ENCODE assay signal across 8 cellular contexts in genomic region chr11:67317365-67318238, GRCh38. TPM values are rescaled to one million over a fixed set of nuclear protein-coding genes. Genes with fewer than 3 reads are reported as not detected.
DNase-seq lines count a peak whose midpoint lies in the region; ATAC-seq and TF ChIP-seq lines count a peak whose summit lies in the region.

No MANE protein-coding gene starts in this region.

- H3K9me3 ChIP-seq in ascending aorta (no peaks in the 10 kb centered on the region), aorta (ENCODE audit: control insufficient read depth, low read length) (no peaks in the 10 kb centered on the region)

- H3K4me3 ChIP-seq in ascending aorta = peak overlapping the region; percentile 66 to 83
- peak overlapping the region; percentile 85 for H3K4me3 ChIP-seq in rectal smooth muscle tissue (ENCODE audit: low read length)
- H3K4me3 ChIP-seq in aorta (ENCODE audit: low read length in 2 of 2) = peak overlapping the region; percentile 45 to 67

- peak; percentile 94 to 100 (median 97) for TF ChIP-seq CTCF in ascending aorta (IDR thresholded peaks at IDR 0.05)

- DNase-seq in NCI-H187 (lab: John Stamatoyannopoulos, UW) (peak; percentile 90 to 96), T-helper 2 cell (peak; percentile 94 to 97 (median 96)), ascending aorta (ENCODE audit: low spot score in 2 of 2) (peak; percentile 83 to 98), hepatic stellate cell (ENCODE audit: low spot score) (peak; percentile 99), aorta (peak; percentile 97 to 99)

- H3K27ac ChIP-seq in ascending aorta (peak overlapping the region; percentile 80 to 86), rectal smooth muscle tissue (ENCODE audit: low read depth, low read length) (peak overlapping the region; percentile 82), aorta (ENCODE audit: low read depth in 1 of 2, low read length in 2 of 2) (peak overlapping the region in 1 of 2 donors; percentile 64)

- intact Hi-C loops in ascending aorta (cut with DNase I) = loop anchor here (1.0 kb wide), 4 partner anchors 28 to 234 kb away; partner anchors contain the start of genes ANKRD13D and GRK2
- intact Hi-C loops in aorta (cut with DNase I) = loop anchor here (1.0 to 5.0 kb wide), 3 partner anchors 51 to 235 kb away; partner anchors contain the start of gene GRK2 (in 1 of the 2)

- peaks cover 0 to 12% of the 10 kb centered on the region in 2 donors for H3K4me1 ChIP-seq in ascending aorta
- no peaks in the 10 kb centered on the region for H3K4me1 ChIP-seq in rectal smooth muscle tissue (ENCODE audit: control insufficient read depth, insufficient read depth, low read length)
- H3K4me1 ChIP-seq in aorta (ENCODE audit: control insufficient read depth in 1 of 2, insufficient read depth in 2 of 2, low read length in 2 of 2) = no peaks in the 10 kb centered on the region

- H3K27me3 ChIP-seq in ascending aorta (no peaks in the 10 kb centered on the region), rectal smooth muscle tissue (ENCODE audit: control insufficient read depth, insufficient read depth, low read length) (no peaks in the 10 kb centered on the region), aorta (ENCODE audit: control insufficient read depth in 1 of 2, insufficient read depth in 2 of 2, low read length in 1 of 2) (no peaks in the 10 kb centered on the region)

- no peaks in the 10 kb centered on the region for H3K36me3 ChIP-seq in ascending aorta
- H3K36me3 ChIP-seq in rectal smooth muscle tissue (ENCODE audit: control insufficient read depth, insufficient read depth, low read length) = no peaks in the 10 kb centered on the region
- no peaks in the 10 kb centered on the region for H3K36me3 ChIP-seq in aorta (ENCODE audit: control insufficient read depth in 1 of 2, insufficient read depth in 2 of 2, low read length in 1 of 2)

- H3K9ac ChIP-seq in rectal smooth muscle tissue (ENCODE audit: low read length) = peak overlapping the region; percentile 86

- ATAC-seq in GM18502 (IDR thresholded peaks at IDR 0.05; ENCODE audit: poor library complexity, unreplicated experiment) = peak; percentile 88
- ATAC-seq in HG02943 (IDR thresholded peaks at IDR 0.05; ENCODE audit: low read depth, unreplicated experiment) = peak; percentile 76
- ATAC-seq in aorta (ENCODE audit: low FRiP score) = peak; percentile 97

- whole genome bisulfite sequencing in aorta, 2 donors = 0 to 1% methylated on average over 70 to 83 of the region's 83 CpGs

RNA-seq across cellular contexts. Expression of gene SSH3, which starts 14.3 kb away (rescaled TPM):
- total RNA-seq in ascending aorta = 30.9 TPM
- total RNA-seq in aorta = 10 to 100 TPM; 27.3 to 37.0 TPM
- 10 to 100 TPM; 13.3 to 24.1 TPM for polyA plus RNA-seq in aorta

RNA-seq across cellular contexts. Expression of gene ANKRD13D, which starts 28.5 kb away (rescaled TPM):
- 54.7 TPM for total RNA-seq in ascending aorta
- 10 to 100 TPM; 43.2 to 96.1 TPM for total RNA-seq in aorta
- 100 to 1,000 TPM in 1 of 2 donors, 10 to 100 TPM in 1; 16.8 to 100 TPM for polyA plus RNA-seq in aorta

RNA-seq across cellular contexts. Expression of gene POLD4, which starts 35.7 kb away (rescaled TPM):
- total RNA-seq in ascending aorta = 107 TPM
- 10 to 100 TPM; 82.7 to 85.1 TPM for total RNA-seq in aorta
- polyA plus RNA-seq in aorta = 100 to 1,000 TPM; 175 to 338 TPM

RNA-seq across cellular contexts. Expression of gene GRK2, which starts 51.3 kb away (rescaled TPM):
- 65.3 TPM for total RNA-seq in ascending aorta
- 10 to 100 TPM; 53.8 to 77.6 TPM for total RNA-seq in aorta
- polyA plus RNA-seq in aorta = 10 to 100 TPM; 29.3 to 53.6 TPM

RNA-seq across cellular contexts. Expression of gene CLCF1, which starts 55.8 kb away (rescaled TPM):
- 32.6 TPM for total RNA-seq in ascending aorta
- 10 to 100 TPM in 1 of 2 donors, 1 to 10 TPM in 1; 7.7 to 12.0 TPM for total RNA-seq in aorta
- polyA plus RNA-seq in aorta = 10 to 100 TPM in 1 of 2 donors, 1 to 10 TPM in 1; 2.6 to 19.5 TPM
